18 cellular contexts compared by ENCODE assay signal in genomic region chr20:24328901-24329300, GRCh38.
A peak's percentile ranks its signal among the peaks of the same experiment; 100 is the strongest.
DNase-seq lines count a peak whose midpoint lies in the region; ATAC-seq, FAIRE-seq and TF ChIP-seq lines count a peak whose summit lies in the region.
"Had no signal": no experiment of that assay in that cellular context is flagged by ENCODE, and none has a peak within 500 bp of the region (broad histone marks: within the 10 kb centered on the region; RNA-seq: fewer than 3 reads in every experiment).

No MANE protein-coding gene starts in this region.

- H3K27me3 ChIP-seq in astrocyte (ENCODE audit: insufficient read depth, low read length): peaks cover 5% of the 10 kb centered on the region
- H3K27me3 ChIP-seq in fibroblast of lung (ENCODE audit: control insufficient read depth, insufficient read depth, low read length): no peaks in the 10 kb centered on the region
- H3K27me3 ChIP-seq in CD4-positive, alpha-beta T cell (ENCODE audit: control insufficient read depth, insufficient read depth, low read length): no peaks in the 10 kb centered on the region

- H3K4me2 ChIP-seq in astrocyte (ENCODE audit: low read length): no peak overlapping the region
- no peak overlapping the region for H3K4me2 ChIP-seq in fibroblast of lung (ENCODE audit: extremely low read depth, insufficient read depth, low read length)

- H3K4me1 Mint-ChIP-seq in astrocyte (ENCODE audit: low read depth, unreplicated experiment): peaks cover 7% of the 10 kb centered on the region
- no peaks in the 10 kb centered on the region for H3K4me1 Mint-ChIP-seq in CD4-positive, alpha-beta T cell (ENCODE audit: low read depth)
- H3K4me1 Mint-ChIP-seq: B cell; CD4-positive, alpha-beta memory T cell had no signal

- FAIRE-seq in astrocyte (lab: Jason Lieb, UNC): no peak
- FAIRE-seq: G401.6, GM12891, HepG2, HTR-8/SVneo had no signal

- no peak for ATAC-seq in CD4-positive, alpha-beta T cell (ENCODE audit: poor library complexity)
- ATAC-seq: HepG2 had no signal

- H3K79me2 ChIP-seq in astrocyte (ENCODE audit: insufficient read depth, low read length): no peaks in the 10 kb centered on the region
- H3K79me2 ChIP-seq in fibroblast of lung (ENCODE audit: control insufficient read depth, insufficient read depth, low read length): no peaks in the 10 kb centered on the region

- H3K36me3 ChIP-seq in astrocyte (ENCODE audit: insufficient read depth, low read length) (no peaks in the 10 kb centered on the region), fibroblast of lung (ENCODE audit: control insufficient read depth, insufficient read depth, low read length) (no peaks in the 10 kb centered on the region)

- intact Hi-C loops in CD4-positive, alpha-beta T cell (cut with DNase I, micrococcal nuclease): loop anchor here in 1 of 2 experiments (10.0 kb wide), 1 partner anchor 56 kb away; no protein-coding TSS in a partner anchor

- no peaks in the 10 kb centered on the region for H4K20me1 ChIP-seq in astrocyte (ENCODE audit: insufficient read depth, low read length)
- H4K20me1 ChIP-seq in fibroblast of lung (ENCODE audit: control insufficient read depth, extremely low read depth, insufficient read depth, low read length): no peaks in the 10 kb centered on the region

- H3K4me3 ChIP-seq in AG10803 (ENCODE audit: low read length) (no peak overlapping the region), astrocyte (ENCODE audit: insufficient read depth, low read depth, low read length) (no peak overlapping the region), fibroblast of lung (replicated peaks in 1 of 4; ENCODE audit: control extremely low read depth in 1 of 4, insufficient read depth in 1 of 4, low read depth in 3 of 4, low read length in 4 of 4) (no peak overlapping the region)

- no peaks in the 10 kb centered on the region for H3K9me3 ChIP-seq in astrocyte (ENCODE audit: insufficient read depth, low read depth, low read length)
- H3K9me3 ChIP-seq in fibroblast of lung (ENCODE audit: control insufficient read depth, insufficient read depth, low read depth, low read length): no peaks in the 10 kb centered on the region
- no peaks in the 10 kb centered on the region for H3K9me3 ChIP-seq in CD4-positive, alpha-beta T cell (ENCODE audit: control insufficient read depth, low read length)

- no peaks in the 10 kb centered on the region for H3K9me3 Mint-ChIP-seq in astrocyte (ENCODE audit: unreplicated experiment)
- no peaks in the 10 kb centered on the region for H3K9me3 Mint-ChIP-seq in CD4-positive, alpha-beta T cell
- H3K9me3 Mint-ChIP-seq: HFFc6 had no signal

- TF ChIP-seq CTCF in AG10803 (conservative IDR thresholded peaks at IDR 0.05; ENCODE audit: low read length) (no peak), astrocyte (IDR thresholded peaks at IDR 0.05; ENCODE audit: insufficient read depth, low read depth, low read length) (no peak), fibroblast of lung (conservative IDR thresholded peaks at IDR 0.05 in 1 of 2, IDR thresholded peaks at IDR 0.05 in 1 of 2; ENCODE audit: low read depth in 1 of 2, low read length in 2 of 2) (no peak)
- no peak for TF ChIP-seq CTCF in CD4-positive, alpha-beta T cell (IDR thresholded peaks at IDR 0.05)

- H3K36me3 Mint-ChIP-seq in astrocyte (ENCODE audit: low read depth, unreplicated experiment): peaks cover 2% of the 10 kb centered on the region
- H3K36me3 Mint-ChIP-seq in CD4-positive, alpha-beta T cell (ENCODE audit: low read depth): no peaks in the 10 kb centered on the region
- H3K36me3 Mint-ChIP-seq: CD4-positive, alpha-beta memory T cell had no signal

- H3K4me3 Mint-ChIP-seq in astrocyte (ENCODE audit: unreplicated experiment): no peak overlapping the region
- H3K4me3 Mint-ChIP-seq in CD4-positive, alpha-beta T cell: no peak overlapping the region
- H3K4me3 Mint-ChIP-seq: B cell; CD4-positive, alpha-beta memory T cell; HFFc6 had no signal

- H3K4me1 ChIP-seq in astrocyte (ENCODE audit: insufficient read depth, low read length) (no peaks in the 10 kb centered on the region), fibroblast of lung (ENCODE audit: control insufficient read depth, extremely low read depth, insufficient read depth, low read length) (no peaks in the 10 kb centered on the region)

- H3K9ac ChIP-seq in astrocyte (ENCODE audit: low read length) (no peak overlapping the region), fibroblast of lung (ENCODE audit: insufficient read depth, low read length) (no peak overlapping the region)

- H2AFZ ChIP-seq in astrocyte (ENCODE audit: low read depth, low read length): no peak overlapping the region
- no peak overlapping the region for H2AFZ ChIP-seq in fibroblast of lung (ENCODE audit: low read length)

- POLR2A ChIA-PET in CD4-positive, alpha-beta T cell (lab: Charles Lee): no interaction called here

- DNase-seq in AG10803 (ENCODE audit: low read depth) (peak; percentile 5), astrocyte (ENCODE audit: low read depth) (peak; percentile 27), fibroblast of lung (ENCODE audit: low read depth in 2 of 2) (peak; percentile 12 to 21), stromal cell of bone marrow (ENCODE audit: low read depth) (peak; percentile 13), UCSD-AML1 (lab: John Stamatoyannopoulos, UW; ENCODE audit: unreplicated experiment) (no peak), hippocampal formation (lab: John Stamatoyannopoulos, UW) (no peak)
- no peak for DNase-seq in CD4-positive, alpha-beta T cell
- DNase-seq: 8988T; C1 segment of cervical spinal cord; CD4-positive, alpha-beta memory T cell; DMS79; HCEC 1CT; HFFc6 had no signal

- H3K27ac ChIP-seq in astrocyte (ENCODE audit: low read depth, low read length) (no peak overlapping the region), fibroblast of lung (ENCODE audit: insufficient read depth, low read length) (no peak overlapping the region)
- no peak overlapping the region for H3K27ac ChIP-seq in CD4-positive, alpha-beta T cell (ENCODE audit: low read depth, low read length)

- CTCF ChIA-PET in CD4-positive, alpha-beta T cell (lab: Charles Lee): no interaction called here

- no peak overlapping the region for H3K27ac Mint-ChIP-seq in astrocyte (ENCODE audit: unreplicated experiment)
- H3K27ac Mint-ChIP-seq in CD4-positive, alpha-beta T cell: no peak overlapping the region
- H3K27ac Mint-ChIP-seq: B cell; CD4-positive, alpha-beta memory T cell; HFFc6 had no signal

- H3K27me3 Mint-ChIP-seq in astrocyte (ENCODE audit: low read depth, unreplicated experiment): peaks cover 15% of the 10 kb centered on the region
- H3K27me3 Mint-ChIP-seq in CD4-positive, alpha-beta T cell: no peaks in the 10 kb centered on the region

Comparison
In these comparisons a context has a peak if more than half of its experiments do, and no peak if none do; other contexts are left out.
1. DNase-seq: peak in AG10803 (single experiment), astrocyte (single experiment), fibroblast of lung (2 of 2) and stromal cell of bone marrow (single experiment); none in CD4-positive, alpha-beta T cell (0 of 10), UCSD-AML1 (single experiment) and hippocampal formation (0 of 2).